9 cellular contexts compared by ENCODE assay signal in genomic region chr9:5459289-5459829, GRCh38. TPM values are rescaled to one million over a fixed set of nuclear protein-coding genes. Genes with fewer than 3 reads are reported as not detected.
DNase-seq lines count a peak whose midpoint lies in the region; ATAC-seq and TF ChIP-seq lines count a peak whose summit lies in the region.
"Had no signal": no experiment of that assay in that cellular context is flagged by ENCODE, and none has a peak within 500 bp of the region (broad histone marks: within the 10 kb centered on the region; RNA-seq: fewer than 3 reads in every experiment).

No MANE protein-coding gene starts in this region.

- H3K27me3 Mint-ChIP-seq in activated CD4-positive, alpha-beta T cell treated with anti-CD3 and anti-CD28 coated beads for 36 hours: no peaks in the 10 kb centered on the region
- H3K27me3 Mint-ChIP-seq in activated CD8-positive, alpha-beta T cell treated with anti-CD3 and anti-CD28 coated beads for 36 hours: no peaks in the 10 kb centered on the region

- in situ Hi-C loops in GM13977 (cut with MboI; ENCODE audit: low pct_unique_long_range_greater_than_20kb, low sequenced_read_pairs, unreplicated experiment): no loop called here

- H3K27ac Mint-ChIP-seq in activated CD4-positive, alpha-beta T cell treated with anti-CD3 and anti-CD28 coated beads for 36 hours: peak overlapping the region; percentile 89
- H3K27ac Mint-ChIP-seq in activated CD8-positive, alpha-beta T cell treated with anti-CD3 and anti-CD28 coated beads for 36 hours: peak overlapping the region; percentile 78

- intact Hi-C loops in activated CD4-positive, alpha-beta T cell treated with anti-CD3 and anti-CD28 coated beads for 36 hours (cut with DNase I, micrococcal nuclease): loop anchor here (1.0 to 10.0 kb wide), 13 partner anchors 9 to 785 kb away; partner anchors contain the start of genes PDCD1LG2 (in 2 of the 2), PLGRKT (in 2 of the 2), CD274 (in 1 of the 2) and CDC37L1 (in 1 of the 2)
- intact Hi-C loops in activated CD8-positive, alpha-beta T cell treated with anti-CD3 and anti-CD28 coated beads for 36 hours (cut with micrococcal nuclease): loop anchor here (5.0 to 10.0 kb wide), 3 partner anchors 58 to 525 kb away; no protein-coding TSS in a partner anchor

- peaks cover 80% of the 10 kb centered on the region for H3K4me1 Mint-ChIP-seq in activated CD4-positive, alpha-beta T cell treated with anti-CD3 and anti-CD28 coated beads for 36 hours
- H3K4me1 Mint-ChIP-seq in activated CD8-positive, alpha-beta T cell treated with anti-CD3 and anti-CD28 coated beads for 36 hours (ENCODE audit: low read depth): peaks cover 62% of the 10 kb centered on the region

- no peak for TF ChIP-seq CTCF in activated CD8-positive, alpha-beta T cell treated with anti-CD3 and anti-CD28 coated beads for 36 hours (IDR thresholded peaks at IDR 0.05)
- TF ChIP-seq CTCF in omental fat pad (IDR thresholded peaks at IDR 0.05): no peak
- TF ChIP-seq CTCF in GM13977 (IDR thresholded peaks at IDR 0.05; ENCODE audit: extremely low read depth, insufficient read depth, missing control alignments): no peak

- no peaks in the 10 kb centered on the region for H3K9me3 Mint-ChIP-seq in activated CD4-positive, alpha-beta T cell treated with anti-CD3 and anti-CD28 coated beads for 36 hours (ENCODE audit: low read depth)
- H3K9me3 Mint-ChIP-seq in activated CD8-positive, alpha-beta T cell treated with anti-CD3 and anti-CD28 coated beads for 36 hours: peaks cover 1% of the 10 kb centered on the region

- POLR2A ChIA-PET in activated CD4-positive, alpha-beta T cell treated with anti-CD3 and anti-CD28 coated beads for 36 hours (lab: Charles Lee): interaction anchor here (0.5 to 1.1 kb wide), 9 partner anchors 10 to 467 kb away, joined by 3 to 7 read pairs (median 4); partner anchors contain the start of genes CD274, INSL6, PDCD1LG2 and PLGRKT
- POLR2A ChIA-PET in activated CD8-positive, alpha-beta T cell treated with anti-CD3 and anti-CD28 coated beads for 36 hours (lab: Charles Lee): interaction anchor here (1.1 to 1.5 kb wide), 5 partner anchors 9 to 51 kb away, joined by 3 to 10 read pairs (median 4); partner anchors contain the start of genes CD274 and PDCD1LG2

- peaks cover 87% of the 10 kb centered on the region for H3K36me3 Mint-ChIP-seq in activated CD4-positive, alpha-beta T cell treated with anti-CD3 and anti-CD28 coated beads for 36 hours (ENCODE audit: low read depth)
- peaks cover 62% of the 10 kb centered on the region for H3K36me3 Mint-ChIP-seq in activated CD8-positive, alpha-beta T cell treated with anti-CD3 and anti-CD28 coated beads for 36 hours (ENCODE audit: low read depth)

- H3K4me3 Mint-ChIP-seq in activated CD4-positive, alpha-beta T cell treated with anti-CD3 and anti-CD28 coated beads for 36 hours: peak overlapping the region; percentile 68
- peak overlapping the region; percentile 43 for H3K4me3 Mint-ChIP-seq in activated CD8-positive, alpha-beta T cell treated with anti-CD3 and anti-CD28 coated beads for 36 hours

- CTCF ChIA-PET in activated CD4-positive, alpha-beta T cell treated with anti-CD3 and anti-CD28 coated beads for 36 hours (lab: Charles Lee): interaction anchor here (0.6 to 3.3 kb wide), 12 partner anchors 9 to 719 kb away, joined by 3 to 19 read pairs (median 3); partner anchors contain the start of gene CD274
- CTCF ChIA-PET in activated CD8-positive, alpha-beta T cell treated with anti-CD3 and anti-CD28 coated beads for 36 hours (lab: Charles Lee): interaction anchor here (1.1 to 3.0 kb wide), 6 partner anchors 9 to 141 kb away, joined by 3 to 17 read pairs (median 8); partner anchors contain the start of genes CD274 and PLGRKT

- ATAC-seq in activated CD4-positive, alpha-beta T cell treated with anti-CD3 and anti-CD28 coated beads for 36 hours: peak; percentile 67
- ATAC-seq in HG02884 (IDR thresholded peaks at IDR 0.05; ENCODE audit: unreplicated experiment) (peak; percentile 54), omental fat pad (ENCODE audit: low FRiP score) (peak; percentile 54)
- ATAC-seq in activated CD8-positive, alpha-beta T cell treated with anti-CD3 and anti-CD28 coated beads for 36 hours: peak; percentile 69
- ATAC-seq: A549 had no signal

- peak; percentile 47 for DNase-seq in activated CD4-positive, alpha-beta T cell treated with anti-CD3 and anti-CD28 coated beads for 36 hours
- DNase-seq in activated CD4-positive, alpha-beta T cell treated with anti-CD3 and anti-CD28 coated beads for 1 hour: no peak
- DNase-seq in activated CD8-positive, alpha-beta T cell treated with anti-CD3 and anti-CD28 coated beads for 36 hours: peak; percentile 31
- DNase-seq in omental fat pad (ENCODE audit: low spot score): no peak
- no peak for DNase-seq in KG1 (lab: John Stamatoyannopoulos, UW)
- no peak for DNase-seq in GM13977 (ENCODE audit: low spot score)
- DNase-seq in SK-N-DZ (ENCODE audit: low spot score): no peak

RNA-seq across cellular contexts. Expression of gene CD274, which starts 9.0 kb away (rescaled TPM):
- total RNA-seq in activated CD4-positive, alpha-beta T cell treated with anti-CD3 and anti-CD28 coated beads for 36 hours: 10 to 100 TPM; 25.0 to 30.1 TPM
- 10 to 100 TPM; 12.2 to 13.7 TPM for total RNA-seq in activated CD8-positive, alpha-beta T cell treated with anti-CD3 and anti-CD28 coated beads for 36 hours
- 10 to 100 TPM in 1 of 4 donors, 1 to 10 TPM in 3; 1.4 to 10.4 (median 6.7) TPM for total RNA-seq in omental fat pad
- polyA plus RNA-seq in SK-N-DZ (2014; cell fraction: cytosol; rRNA removed): not detected in 2 replicates
- polyA plus RNA-seq in SK-N-DZ (2014; cell fraction: nucleus; rRNA removed): not detected in 2 replicates

RNA-seq across cellular contexts. Expression of gene PLGRKT, which starts 21.6 kb away (rescaled TPM):
- 10 to 100 TPM; 44.0 to 47.9 TPM for total RNA-seq in activated CD4-positive, alpha-beta T cell treated with anti-CD3 and anti-CD28 coated beads for 36 hours
- 10 to 100 TPM; 26.6 to 28.5 TPM for total RNA-seq in activated CD8-positive, alpha-beta T cell treated with anti-CD3 and anti-CD28 coated beads for 36 hours
- total RNA-seq in omental fat pad: 10 to 100 TPM in 3 of 4 donors, 1 to 10 TPM in 1; 8.9 to 15.3 (median 12.3) TPM
- polyA plus RNA-seq in SK-N-DZ (2014; cell fraction: cytosol; rRNA removed): 20.8 and 23.5 TPM in 2 replicates
- polyA plus RNA-seq in SK-N-DZ (2014; cell fraction: nucleus; rRNA removed): 6.3 and 12.2 TPM in 2 replicates

RNA-seq across cellular contexts. Expression of gene PDCD1LG2, which starts 51.0 kb away (rescaled TPM):
- total RNA-seq in activated CD4-positive, alpha-beta T cell treated with anti-CD3 and anti-CD28 coated beads for 36 hours: under 1 TPM; 0.43 to 0.81 TPM
- under 1 TPM; 0.13 to 0.14 TPM for total RNA-seq in activated CD8-positive, alpha-beta T cell treated with anti-CD3 and anti-CD28 coated beads for 36 hours
- 10 to 100 TPM in 1 of 4 donors, 1 to 10 TPM in 3; 3.5 to 10.7 (median 3.8) TPM for total RNA-seq in omental fat pad
- polyA plus RNA-seq in SK-N-DZ (2014; cell fraction: cytosol; rRNA removed): not detected in 2 replicates
- not detected in 2 replicates for polyA plus RNA-seq in SK-N-DZ (2014; cell fraction: nucleus; rRNA removed)

Comparison
In these comparisons a context has a peak if more than half of its experiments do, and no peak if none do; other contexts are left out.
1. DNase-seq: peak in activated CD4-positive, alpha-beta T cell treated with anti-CD3 and anti-CD28 coated beads for 36 hours (single experiment) and activated CD8-positive, alpha-beta T cell treated with anti-CD3 and anti-CD28 coated beads for 36 hours (single experiment); none in activated CD4-positive, alpha-beta T cell treated with anti-CD3 and anti-CD28 coated beads for 1 hour (single experiment), omental fat pad (single experiment), KG1 (single experiment), GM13977 (single experiment) and SK-N-DZ (single experiment).
2. Peak in every context shown above with its lines, with median percentiles within 50 percentile points of each other: ATAC-seq.